1 cellular context compared by ENCODE assay signal in the genomic region with DNA sequence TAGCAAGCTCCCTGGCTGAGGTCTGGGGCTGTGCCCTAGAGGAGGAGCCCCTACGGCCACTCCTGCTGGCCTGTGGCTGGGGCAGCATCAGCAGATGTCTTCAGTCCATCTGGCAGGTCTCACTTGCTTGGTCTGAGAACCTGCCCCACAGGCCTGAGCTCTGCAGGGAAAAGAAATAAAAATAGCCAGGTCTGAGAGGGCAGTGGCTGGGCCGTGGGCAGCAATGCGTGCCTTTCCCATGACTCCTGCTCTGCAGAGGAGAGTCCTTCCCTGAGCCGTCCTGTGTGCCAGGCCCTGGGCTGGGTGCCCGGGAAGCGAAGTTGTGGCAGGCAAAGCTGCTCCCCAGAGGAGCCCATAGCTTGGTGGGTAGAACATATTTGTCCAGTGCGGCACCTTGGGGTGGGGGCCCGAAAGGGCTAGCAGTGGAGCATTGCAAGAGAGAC.
TF ChIP-seq lines count a peak whose summit lies in the region.

No MANE protein-coding gene starts in this region.

TF ChIP-seq in HepG2, 621 proteins besides CTCF, POLR2A, EP300 and RAD21:
- no peak for TF ChIP-seq TMF1 (CRISPR knock-in tag; IDR thresholded peaks at IDR 0.05; ENCODE audit: low read depth)
- no peak for TF ChIP-seq FOXO1 (CRISPR knock-in tag; IDR thresholded peaks at IDR 0.05)
- TF ChIP-seq ATF7-NPFF (CRISPR knock-in tag; IDR thresholded peaks at IDR 0.05; ENCODE audit: low read depth), result no peak
- no peak for TF ChIP-seq ZNF660 (CRISPR knock-in tag; IDR thresholded peaks at IDR 0.05; ENCODE audit: borderline replicate concordance, low read depth)
- no peak for TF ChIP-seq HMGXB4 (CRISPR knock-in tag; IDR thresholded peaks at IDR 0.05; ENCODE audit: borderline replicate concordance in 1 of 2, low read depth in 1 of 2)
- TF ChIP-seq, protein P1, sequence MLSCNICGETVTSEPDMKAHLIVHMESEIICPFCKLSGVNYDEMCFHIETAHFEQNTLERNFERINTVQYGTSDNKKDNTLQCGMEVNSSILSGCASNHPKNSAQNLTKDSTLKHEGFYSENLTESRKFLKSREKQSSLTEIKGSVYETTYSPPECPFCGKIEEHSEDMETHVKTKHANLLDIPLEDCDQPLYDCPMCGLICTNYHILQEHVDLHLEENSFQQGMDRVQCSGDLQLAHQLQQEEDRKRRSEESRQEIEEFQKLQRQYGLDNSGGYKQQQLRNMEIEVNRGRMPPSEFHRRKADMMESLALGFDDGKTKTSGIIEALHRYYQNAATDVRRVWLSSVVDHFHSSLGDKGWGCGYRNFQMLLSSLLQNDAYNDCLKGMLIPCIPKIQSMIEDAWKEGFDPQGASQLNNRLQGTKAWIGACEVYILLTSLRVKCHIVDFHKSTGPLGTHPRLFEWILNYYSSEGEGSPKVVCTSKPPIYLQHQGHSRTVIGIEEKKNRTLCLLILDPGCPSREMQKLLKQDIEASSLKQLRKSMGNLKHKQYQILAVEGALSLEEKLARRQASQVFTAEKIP (CRISPR knock-in tag; IDR thresholded peaks at IDR 0.05; ENCODE audit: borderline replicate concordance), result no peak
- no peak for TF ChIP-seq ZNF205 (CRISPR knock-in tag; IDR thresholded peaks at IDR 0.05)
- no peak for TF ChIP-seq RFXANK (CRISPR knock-in tag; IDR thresholded peaks at IDR 0.05)
- no peak for TF ChIP-seq KLF13 (CRISPR knock-in tag; IDR thresholded peaks at IDR 0.05)
- TF ChIP-seq, protein P2, sequence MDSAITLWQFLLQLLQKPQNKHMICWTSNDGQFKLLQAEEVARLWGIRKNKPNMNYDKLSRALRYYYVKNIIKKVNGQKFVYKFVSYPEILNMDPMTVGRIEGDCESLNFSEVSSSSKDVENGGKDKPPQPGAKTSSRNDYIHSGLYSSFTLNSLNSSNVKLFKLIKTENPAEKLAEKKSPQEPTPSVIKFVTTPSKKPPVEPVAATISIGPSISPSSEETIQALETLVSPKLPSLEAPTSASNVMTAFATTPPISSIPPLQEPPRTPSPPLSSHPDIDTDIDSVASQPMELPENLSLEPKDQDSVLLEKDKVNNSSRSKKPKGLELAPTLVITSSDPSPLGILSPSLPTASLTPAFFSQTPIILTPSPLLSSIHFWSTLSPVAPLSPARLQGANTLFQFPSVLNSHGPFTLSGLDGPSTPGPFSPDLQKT (CRISPR knock-in tag; IDR thresholded peaks at IDR 0.05; ENCODE audit: borderline replicate concordance), result no peak
- no peak for TF ChIP-seq DMAP1 (CRISPR knock-in tag; IDR thresholded peaks at IDR 0.05)
- no peak for TF ChIP-seq ZNF317 (CRISPR knock-in tag; IDR thresholded peaks at IDR 0.05)
- no peak for TF ChIP-seq STAG1 (CRISPR knock-in tag; IDR thresholded peaks at IDR 0.05)
- TF ChIP-seq ZNF800 (CRISPR knock-in tag; IDR thresholded peaks at IDR 0.05), result no peak
- TF ChIP-seq NFE2L2 (IDR thresholded peaks at IDR 0.05; ENCODE audit: low read length), result no peak
- no peak for TF ChIP-seq HNRNPUL1 (IDR thresholded peaks at IDR 0.05; ENCODE audit: low read depth, low read length)
